Comparison of ENCODE assay signal across 20 cellular contexts in the genomic region with DNA sequence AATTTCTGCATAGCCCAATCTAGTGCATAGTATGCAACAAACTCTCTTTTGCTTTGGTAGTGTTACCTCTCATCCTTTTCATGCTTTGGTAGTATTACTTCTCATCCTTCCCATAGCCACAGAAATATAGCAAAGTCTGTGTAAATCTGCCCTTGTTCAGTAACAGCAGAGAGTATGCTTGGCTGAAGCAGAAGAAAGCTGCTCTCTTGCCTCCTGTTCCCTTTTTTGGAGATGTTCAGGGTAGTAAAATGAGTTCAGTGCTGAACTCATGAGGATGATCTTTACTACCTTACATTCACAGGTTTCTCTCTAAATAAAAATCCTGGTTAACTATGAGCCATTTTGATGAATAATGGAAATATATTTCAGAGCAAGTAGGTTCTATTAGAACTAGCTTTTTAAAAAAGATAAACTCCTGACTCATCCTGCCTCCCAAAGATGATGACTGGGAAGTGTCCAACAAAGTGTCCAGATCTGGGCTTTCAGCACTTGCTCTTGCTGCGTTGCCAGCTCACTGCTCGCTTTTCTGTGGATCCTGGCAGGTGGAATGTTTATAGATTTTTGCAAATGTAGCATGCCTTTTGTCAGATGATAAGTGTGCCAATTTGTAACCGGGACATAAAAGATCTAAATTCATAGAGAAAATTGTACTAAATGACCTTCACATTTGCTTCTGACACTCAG. TPM values are rescaled to one million over a fixed set of nuclear protein-coding genes. Genes with fewer than 3 reads are reported as not detected.
DNase-seq lines count a peak whose midpoint lies in the region; ATAC-seq and TF ChIP-seq lines count a peak whose summit lies in the region.
"Had no signal": no experiment of that assay in that cellular context is flagged by ENCODE, and none has a peak within 500 bp of the region (broad histone marks: within the 10 kb centered on the region; RNA-seq: fewer than 3 reads in every experiment).

No MANE protein-coding gene starts in this region.

- peak overlapping the region; percentile 39 for H3K27ac ChIP-seq in cardiac muscle cell
- H3K27ac ChIP-seq: thoracic aorta had no signal

- H3K4me3 ChIP-seq in cardiac muscle cell = no peak overlapping the region
- no peak overlapping the region for H3K4me3 ChIP-seq in fibroblast of mammary gland (ENCODE audit: control insufficient read depth, low read depth, low read length)
- H3K4me3 ChIP-seq: smooth muscle cell, thoracic aorta had no signal

- H3K27ac Mint-ChIP-seq in activated T-cell treated with anti-CD3 and anti-CD28 coated beads, Interleukin-2, amount 50 U/mL, for 24 hours = no peak overlapping the region
- H3K27ac Mint-ChIP-seq: memory B cell, natural killer cell had no signal

- H3K27me3 Mint-ChIP-seq in activated T-cell treated with anti-CD3 and anti-CD28 coated beads, Interleukin-2, amount 50 U/mL, for 24 hours = peaks cover 9% of the 10 kb centered on the region

- H3K36me3 Mint-ChIP-seq in activated T-cell treated with anti-CD3 and anti-CD28 coated beads, Interleukin-2, amount 50 U/mL, for 24 hours (ENCODE audit: low read depth) = no peaks in the 10 kb centered on the region
- H3K36me3 Mint-ChIP-seq: natural killer cell had no signal

- peaks cover 3% of the 10 kb centered on the region for H3K9me3 Mint-ChIP-seq in activated T-cell treated with anti-CD3 and anti-CD28 coated beads, Interleukin-2, amount 50 U/mL, for 24 hours

- DNase-seq in cardiac muscle cell (ENCODE audit: low read depth in 1 of 2, low spot score in 1 of 2) (peak; percentile 7 to 44), cardiac septum (ENCODE audit: low spot score) (no peak), fibroblast of mammary gland (ENCODE audit: low read depth) (peak; percentile 33), myocyte (ENCODE audit: low read depth) (peak; percentile 17), HPDE6-E6E7 (ENCODE audit: extremely low spot score) (no peak)
- DNase-seq in NK-92 treated with Interleukin-12 subunit alpha and Interleukin-12 subunit beta, amount 100 ng/mL, for 24 hours (lab: John Stamatoyannopoulos, UW) = no peak
- no peak for DNase-seq in activated T-cell treated with anti-CD3 and anti-CD28 coated beads, Interleukin-2, amount 50 U/mL, for 24 hours
- DNase-seq: activated CD4-positive, alpha-beta T cell treated with anti-CD3 and anti-CD28 coated beads, Interleukin-2, amount 50 U/mL, for 48 hours; activated naive CD4-positive, alpha-beta T cell treated with Interleukin-2 at 50 U/mL for 16 hours; aorta; dermis blood vessel endothelial cell; DMS 273 treated with DMSO at 0.1 percent for 48 hours; glutamatergic neuron; natural killer cell; NCI-H1694; NCI-H345 had no signal

- intact Hi-C loops in cardiac septum (cut with DNase I) = loop anchor here (10.0 kb wide), 1 partner anchor 112 kb away; no protein-coding TSS in a partner anchor

- no peak overlapping the region for H3K4me3 Mint-ChIP-seq in activated T-cell treated with anti-CD3 and anti-CD28 coated beads, Interleukin-2, amount 50 U/mL, for 24 hours
- H3K4me3 Mint-ChIP-seq: memory B cell, natural killer cell had no signal

- no peaks in the 10 kb centered on the region for H3K4me1 Mint-ChIP-seq in activated T-cell treated with anti-CD3 and anti-CD28 coated beads, Interleukin-2, amount 50 U/mL, for 24 hours (ENCODE audit: low read depth)
- H3K4me1 Mint-ChIP-seq: memory B cell, natural killer cell had no signal

- TF ChIP-seq CTCF in cardiac muscle cell (IDR thresholded peaks at IDR 0.05; ENCODE audit: low read depth, low read length) (no peak), fibroblast of mammary gland (conservative IDR thresholded peaks at IDR 0.05; ENCODE audit: control insufficient read depth, insufficient read depth, low read depth, low read length) (no peak)

- H3K4me1 ChIP-seq in cardiac muscle cell (ENCODE audit: low read depth) = peaks cover 21% of the 10 kb centered on the region

- H3K9me3 ChIP-seq in cardiac muscle cell (ENCODE audit: low read depth) = no peaks in the 10 kb centered on the region
- H3K9me3 ChIP-seq: thoracic aorta had no signal

- H3K36me3 ChIP-seq in cardiac muscle cell = no peaks in the 10 kb centered on the region
- H3K36me3 ChIP-seq: thoracic aorta had no signal

- ATAC-seq in GM18861 (IDR thresholded peaks at IDR 0.05; ENCODE audit: unreplicated experiment) = no peak
- ATAC-seq: natural killer cell had no signal

- H3K27me3 ChIP-seq in cardiac muscle cell = no peaks in the 10 kb centered on the region

RNA-seq across cellular contexts. Expression of gene CHMP3, which starts 29.4 kb away (rescaled TPM):
- total RNA-seq in cardiac muscle cell (32.4 and 47.4 TPM in 2 replicates), cardiac septum (175 TPM), myocyte (106 and 116 TPM in 2 replicates)
- 30.3 and 31.1 TPM in 2 replicates for polyA plus RNA-seq in cardiac muscle cell
- 106 TPM for polyA plus RNA-seq in myocyte (2012)

RNA-seq across cellular contexts. Expression of gene RNF103, which starts 31.0 kb away (rescaled TPM):
- 19.4 and 28.1 TPM in 2 replicates for total RNA-seq in cardiac muscle cell
- polyA plus RNA-seq in cardiac muscle cell = 22.0 and 30.0 TPM in 2 replicates
- total RNA-seq in cardiac septum = 63.4 TPM
- total RNA-seq in myocyte = 32.9 and 50.6 TPM in 2 replicates
- polyA plus RNA-seq in myocyte (2012) = 17.8 TPM

Comparison
In these comparisons a context has a peak if more than half of its experiments do, and no peak if none do; other contexts are left out.
1. DNase-seq: peak in cardiac muscle cell (2 of 2), fibroblast of mammary gland (single experiment) and myocyte (single experiment); none in cardiac septum (single experiment), NK-92 treated with Interleukin-12 subunit alpha and Interleukin-12 subunit beta, amount 100 ng/mL, for 24 hours (single experiment), HPDE6-E6E7 (single experiment) and activated T-cell treated with anti-CD3 and anti-CD28 coated beads, Interleukin-2, amount 50 U/mL, for 24 hours (single experiment).